ENCODE assay signal across 1 cellular context in genomic region chr6:20153194-20153593, GRCh38.
TF ChIP-seq lines count a peak whose summit lies in the region.

No MANE protein-coding gene starts in this region.

TF ChIP-seq in GM23338, 12 proteins besides CTCF, POLR2A, EP300 and RAD21:
- TF ChIP-seq, protein P1, sequence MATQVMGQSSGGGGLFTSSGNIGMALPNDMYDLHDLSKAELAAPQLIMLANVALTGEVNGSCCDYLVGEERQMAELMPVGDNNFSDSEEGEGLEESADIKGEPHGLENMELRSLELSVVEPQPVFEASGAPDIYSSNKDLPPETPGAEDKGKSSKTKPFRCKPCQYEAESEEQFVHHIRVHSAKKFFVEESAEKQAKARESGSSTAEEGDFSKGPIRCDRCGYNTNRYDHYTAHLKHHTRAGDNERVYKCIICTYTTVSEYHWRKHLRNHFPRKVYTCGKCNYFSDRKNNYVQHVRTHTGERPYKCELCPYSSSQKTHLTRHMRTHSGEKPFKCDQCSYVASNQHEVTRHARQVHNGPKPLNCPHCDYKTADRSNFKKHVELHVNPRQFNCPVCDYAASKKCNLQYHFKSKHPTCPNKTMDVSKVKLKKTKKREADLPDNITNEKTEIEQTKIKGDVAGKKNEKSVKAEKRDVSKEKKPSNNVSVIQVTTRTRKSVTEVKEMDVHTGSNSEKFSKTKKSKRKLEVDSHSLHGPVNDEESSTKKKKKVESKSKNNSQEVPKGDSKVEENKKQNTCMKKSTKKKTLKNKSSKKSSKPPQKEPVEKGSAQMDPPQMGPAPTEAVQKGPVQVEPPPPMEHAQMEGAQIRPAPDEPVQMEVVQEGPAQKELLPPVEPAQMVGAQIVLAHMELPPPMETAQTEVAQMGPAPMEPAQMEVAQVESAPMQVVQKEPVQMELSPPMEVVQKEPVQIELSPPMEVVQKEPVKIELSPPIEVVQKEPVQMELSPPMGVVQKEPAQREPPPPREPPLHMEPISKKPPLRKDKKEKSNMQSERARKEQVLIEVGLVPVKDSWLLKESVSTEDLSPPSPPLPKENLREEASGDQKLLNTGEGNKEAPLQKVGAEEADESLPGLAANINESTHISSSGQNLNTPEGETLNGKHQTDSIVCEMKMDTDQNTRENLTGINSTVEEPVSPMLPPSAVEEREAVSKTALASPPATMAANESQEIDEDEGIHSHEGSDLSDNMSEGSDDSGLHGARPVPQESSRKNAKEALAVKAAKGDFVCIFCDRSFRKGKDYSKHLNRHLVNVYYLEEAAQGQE (IDR thresholded peaks at IDR 0.05; ENCODE audit: unreplicated experiment): no peak
- TF ChIP-seq EZH2 (IDR thresholded peaks at IDR 0.05; ENCODE audit: low read depth, unreplicated experiment) (no peak), JUNB (IDR thresholded peaks at IDR 0.05; ENCODE audit: unreplicated experiment) (no peak), EZH2phosphoT487 (IDR thresholded peaks at IDR 0.05; ENCODE audit: unreplicated experiment) (no peak), POLR2AphosphoS5 (IDR thresholded peaks at IDR 0.05; ENCODE audit: low read depth) (no peak), CREB1 (CRISPR knock-in tag; IDR thresholded peaks at IDR 0.05; ENCODE audit: low read depth) (no peak)
- TF ChIP-seq, protein P2, sequence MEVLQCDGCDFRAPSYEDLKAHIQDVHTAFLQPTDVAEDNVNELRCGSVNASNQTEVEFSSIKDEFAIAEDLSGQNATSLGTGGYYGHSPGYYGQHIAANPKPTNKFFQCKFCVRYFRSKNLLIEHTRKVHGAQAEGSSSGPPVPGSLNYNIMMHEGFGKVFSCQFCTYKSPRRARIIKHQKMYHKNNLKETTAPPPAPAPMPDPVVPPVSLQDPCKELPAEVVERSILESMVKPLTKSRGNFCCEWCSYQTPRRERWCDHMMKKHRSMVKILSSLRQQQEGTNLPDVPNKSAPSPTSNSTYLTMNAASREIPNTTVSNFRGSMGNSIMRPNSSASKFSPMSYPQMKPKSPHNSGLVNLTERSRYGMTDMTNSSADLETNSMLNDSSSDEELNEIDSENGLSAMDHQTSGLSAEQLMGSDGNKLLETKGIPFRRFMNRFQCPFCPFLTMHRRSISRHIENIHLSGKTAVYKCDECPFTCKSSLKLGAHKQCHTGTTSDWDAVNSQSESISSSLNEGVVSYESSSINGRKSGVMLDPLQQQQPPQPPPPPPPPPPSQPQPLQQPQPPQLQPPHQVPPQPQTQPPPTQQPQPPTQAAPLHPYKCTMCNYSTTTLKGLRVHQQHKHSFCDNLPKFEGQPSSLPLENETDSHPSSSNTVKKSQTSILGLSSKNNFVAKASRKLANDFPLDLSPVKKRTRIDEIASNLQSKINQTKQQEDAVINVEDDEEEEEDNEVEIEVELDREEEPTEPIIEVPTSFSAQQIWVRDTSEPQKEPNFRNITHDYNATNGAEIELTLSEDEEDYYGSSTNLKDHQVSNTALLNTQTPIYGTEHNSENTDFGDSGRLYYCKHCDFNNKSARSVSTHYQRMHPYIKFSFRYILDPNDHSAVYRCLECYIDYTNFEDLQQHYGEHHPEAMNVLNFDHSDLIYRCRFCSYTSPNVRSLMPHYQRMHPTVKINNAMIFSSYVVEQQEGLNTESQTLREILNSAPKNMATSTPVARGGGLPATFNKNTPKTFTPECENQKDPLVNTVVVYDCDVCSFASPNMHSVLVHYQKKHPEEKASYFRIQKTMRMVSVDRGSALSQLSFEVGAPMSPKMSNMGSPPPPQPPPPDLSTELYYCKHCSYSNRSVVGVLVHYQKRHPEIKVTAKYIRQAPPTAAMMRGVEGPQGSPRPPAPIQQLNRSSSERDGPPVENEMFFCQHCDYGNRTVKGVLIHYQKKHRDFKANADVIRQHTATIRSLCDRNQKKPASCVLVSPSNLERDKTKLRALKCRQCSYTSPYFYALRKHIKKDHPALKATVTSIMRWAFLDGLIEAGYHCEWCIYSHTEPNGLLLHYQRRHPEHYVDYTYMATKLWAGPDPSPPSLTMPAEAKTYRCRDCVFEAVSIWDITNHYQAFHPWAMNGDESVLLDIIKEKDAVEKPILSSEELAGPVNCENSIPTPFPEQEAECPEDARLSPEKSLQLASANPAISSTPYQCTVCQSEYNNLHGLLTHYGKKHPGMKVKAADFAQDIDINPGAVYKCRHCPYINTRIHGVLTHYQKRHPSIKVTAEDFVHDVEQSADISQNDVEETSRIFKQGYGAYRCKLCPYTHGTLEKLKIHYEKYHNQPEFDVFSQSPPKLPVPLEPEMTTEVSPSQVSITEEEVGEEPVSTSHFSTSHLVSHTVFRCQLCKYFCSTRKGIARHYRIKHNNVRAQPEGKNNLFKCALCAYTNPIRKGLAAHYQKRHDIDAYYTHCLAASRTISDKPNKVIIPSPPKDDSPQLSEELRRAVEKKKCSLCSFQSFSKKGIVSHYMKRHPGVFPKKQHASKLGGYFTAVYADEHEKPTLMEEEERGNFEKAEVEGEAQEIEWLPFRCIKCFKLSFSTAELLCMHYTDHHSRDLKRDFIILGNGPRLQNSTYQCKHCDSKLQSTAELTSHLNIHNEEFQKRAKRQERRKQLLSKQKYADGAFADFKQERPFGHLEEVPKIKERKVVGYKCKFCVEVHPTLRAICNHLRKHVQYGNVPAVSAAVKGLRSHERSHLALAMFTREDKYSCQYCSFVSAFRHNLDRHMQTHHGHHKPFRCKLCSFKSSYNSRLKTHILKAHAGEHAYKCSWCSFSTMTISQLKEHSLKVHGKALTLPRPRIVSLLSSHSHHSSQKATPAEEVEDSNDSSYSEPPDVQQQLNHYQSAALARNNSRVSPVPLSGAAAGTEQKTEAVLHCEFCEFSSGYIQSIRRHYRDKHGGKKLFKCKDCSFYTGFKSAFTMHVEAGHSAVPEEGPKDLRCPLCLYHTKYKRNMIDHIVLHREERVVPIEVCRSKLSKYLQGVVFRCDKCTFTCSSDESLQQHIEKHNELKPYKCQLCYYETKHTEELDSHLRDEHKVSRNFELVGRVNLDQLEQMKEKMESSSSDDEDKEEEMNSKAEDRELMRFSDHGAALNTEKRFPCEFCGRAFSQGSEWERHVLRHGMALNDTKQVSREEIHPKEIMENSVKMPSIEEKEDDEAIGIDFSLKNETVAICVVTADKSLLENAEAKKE (CRISPR knock-in tag; IDR thresholded peaks at IDR 0.05): no peak
- TF ChIP-seq, protein P3, sequence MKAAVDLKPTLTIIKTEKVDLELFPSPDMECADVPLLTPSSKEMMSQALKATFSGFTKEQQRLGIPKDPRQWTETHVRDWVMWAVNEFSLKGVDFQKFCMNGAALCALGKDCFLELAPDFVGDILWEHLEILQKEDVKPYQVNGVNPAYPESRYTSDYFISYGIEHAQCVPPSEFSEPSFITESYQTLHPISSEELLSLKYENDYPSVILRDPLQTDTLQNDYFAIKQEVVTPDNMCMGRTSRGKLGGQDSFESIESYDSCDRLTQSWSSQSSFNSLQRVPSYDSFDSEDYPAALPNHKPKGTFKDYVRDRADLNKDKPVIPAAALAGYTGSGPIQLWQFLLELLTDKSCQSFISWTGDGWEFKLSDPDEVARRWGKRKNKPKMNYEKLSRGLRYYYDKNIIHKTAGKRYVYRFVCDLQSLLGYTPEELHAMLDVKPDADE (IDR thresholded peaks at IDR 0.05): no peak
